ENCODE assay signal across 19 cellular contexts in genomic region chr20:59495166-59495565, GRCh38.
"Had no signal": no experiment of that assay in that cellular context is flagged by ENCODE, and none has a peak within 500 bp of the region (broad histone marks: within the 10 kb centered on the region; RNA-seq: fewer than 3 reads in every experiment).

No MANE protein-coding gene starts in this region.

- H3K4me3 Mint-ChIP-seq: activated B cell treated with CpG ODN at 0.5 μM for 24 hours; activated CD4-positive, alpha-beta memory T cell treated with anti-CD3 and anti-CD28 coated beads for 36 hours; activated CD4-positive, alpha-beta T cell treated with anti-CD3 and anti-CD28 coated beads, Interleukin-2, amount 10 ng/mL, durations not matched to agents 24 days and 14 days; activated CD8-positive, alpha-beta T cell treated with anti-CD3 and anti-CD28 coated beads for 36 hours; activated naive CD4-positive, alpha-beta T cell treated with anti-CD3 and anti-CD28 coated beads for 36 hours; activated naive CD8-positive, alpha-beta T cell treated with anti-CD3 and anti-CD28 coated beads for 36 hours; activated T-cell treated with anti-CD3 and anti-CD28 coated beads, Interleukin-2, amount 50 U/mL, for 4 hours; activated T-cell treated with anti-CD3 and anti-CD28 coated beads, Interleukin-2, amount 50 U/mL, for 72 hours; activated T-helper 1 cell treated with anti-CD3 and anti-CD28 coated beads, Interleukin-12 subunit alpha, Interleukin-12 subunit beta, Interleukin-2, Interleukin-4 antibody, amounts not matched to agents 30 ng/mL and 10 ng/mL and 1 ng/mL, durations not matched to agents 14 hours and 24 hours and 36 hours; activated T-helper 17 cell treated with anti-CD3 and anti-CD28 coated beads, Interleukin-2, amount 50 U/mL, for 72 hours; T-helper 17 cell had no signal

- H3K4me1 ChIP-seq: adrenal gland, body of pancreas, breast epithelium had no signal

- H3K4me3 ChIP-seq: adrenal gland, body of pancreas, breast epithelium had no signal

- H3K9me3 Mint-ChIP-seq: activated CD4-positive, alpha-beta T cell treated with anti-CD3 and anti-CD28 coated beads, Interleukin-2, amount 10 ng/mL, durations not matched to agents 24 days and 14 days; activated T-helper 1 cell treated with anti-CD3 and anti-CD28 coated beads, Interleukin-12 subunit alpha, Interleukin-12 subunit beta, Interleukin-2, Interleukin-4 antibody, amounts not matched to agents 30 ng/mL and 10 ng/mL and 1 ng/mL, durations not matched to agents 14 hours and 24 hours and 36 hours; activated T-helper 17 cell treated with anti-CD3 and anti-CD28 coated beads, Interleukin-2, amount 50 U/mL, for 72 hours had no signal

- H3K36me3 Mint-ChIP-seq: activated CD4-positive, alpha-beta memory T cell treated with anti-CD3 and anti-CD28 coated beads for 36 hours; activated naive CD8-positive, alpha-beta T cell treated with anti-CD3 and anti-CD28 coated beads for 36 hours had no signal

- H3K27ac Mint-ChIP-seq: activated B cell treated with CpG ODN at 0.5 μM for 24 hours; activated CD4-positive, alpha-beta memory T cell treated with anti-CD3 and anti-CD28 coated beads for 36 hours; activated CD4-positive, alpha-beta T cell treated with anti-CD3 and anti-CD28 coated beads, Interleukin-2, amount 10 ng/mL, durations not matched to agents 24 days and 14 days; activated CD8-positive, alpha-beta T cell treated with anti-CD3 and anti-CD28 coated beads for 36 hours; activated naive CD4-positive, alpha-beta T cell treated with anti-CD3 and anti-CD28 coated beads for 36 hours; activated naive CD4-positive, alpha-beta T cell treated with anti-CD3 and anti-CD28 coated beads, Interleukin-2, amount 50 U/mL, for 72 hours; activated naive CD8-positive, alpha-beta T cell treated with anti-CD3 and anti-CD28 coated beads for 36 hours; activated T-cell treated with anti-CD3 and anti-CD28 coated beads, Interleukin-2, amount 50 U/mL, for 72 hours; activated T-helper 1 cell treated with anti-CD3 and anti-CD28 coated beads, Interleukin-12 subunit alpha, Interleukin-12 subunit beta, Interleukin-2, Interleukin-4 antibody, amounts not matched to agents 30 ng/mL and 10 ng/mL and 1 ng/mL, durations not matched to agents 14 hours and 24 hours and 36 hours; activated T-helper 17 cell treated with anti-CD3 and anti-CD28 coated beads, Interleukin-2, amount 50 U/mL, for 72 hours; T-helper 17 cell had no signal

- H3K9me3 ChIP-seq: adrenal gland, body of pancreas had no signal

- H3K36me3 ChIP-seq: adrenal gland, brain microvascular endothelial cell, breast epithelium had no signal

- H3K4me1 Mint-ChIP-seq: activated B cell treated with CpG ODN at 0.5 μM for 24 hours; activated CD4-positive, alpha-beta T cell treated with anti-CD3 and anti-CD28 coated beads, Interleukin-2, amount 10 ng/mL, durations not matched to agents 24 days and 14 days; activated naive CD8-positive, alpha-beta T cell treated with anti-CD3 and anti-CD28 coated beads for 36 hours; activated T-helper 17 cell treated with anti-CD3 and anti-CD28 coated beads, Interleukin-2, amount 50 U/mL, for 72 hours; T-helper 17 cell had no signal

- DNase-seq: T1000 had no signal

- H3K27ac ChIP-seq: adrenal gland, body of pancreas, brain microvascular endothelial cell, breast epithelium, VCaP had no signal

- FAIRE-seq: astrocyte had no signal

- H3K27me3 ChIP-seq: body of pancreas, brain microvascular endothelial cell had no signal
